20 cellular contexts compared by ENCODE assay signal in the genomic region with DNA sequence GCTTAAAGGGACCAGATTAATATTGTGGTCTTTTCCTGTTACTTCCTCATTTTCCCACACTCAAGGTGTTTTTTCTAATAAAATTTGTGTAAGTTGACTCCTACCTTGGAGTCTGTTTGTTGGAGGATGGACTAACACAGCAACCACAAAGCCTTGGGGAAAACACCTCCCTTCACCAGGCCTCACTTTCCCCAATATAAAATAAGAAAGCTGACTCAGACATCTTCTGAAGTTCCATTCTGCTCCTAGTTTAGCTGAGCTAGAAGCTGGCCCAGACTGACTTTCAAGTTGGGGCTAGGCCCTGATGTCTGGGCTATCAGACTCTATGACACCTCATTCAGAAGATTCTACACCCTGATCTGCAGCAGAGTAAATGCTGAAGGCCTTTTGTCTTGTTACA.
DNase-seq lines count a peak whose midpoint lies in the region; ATAC-seq, FAIRE-seq and TF ChIP-seq lines count a peak whose summit lies in the region.
"Had no signal": no experiment of that assay in that cellular context is flagged by ENCODE, and none has a peak within 500 bp of the region (broad histone marks: within the 10 kb centered on the region; RNA-seq: fewer than 3 reads in every experiment).

No MANE protein-coding gene starts in this region.

- H3K79me2 ChIP-seq in KMS-11 (ENCODE audit: insufficient read depth, low read depth), result no peaks in the 10 kb centered on the region
- H3K79me2 ChIP-seq in GM12878 (ENCODE audit: control insufficient read depth, insufficient read depth, low read length), result no peaks in the 10 kb centered on the region

- FAIRE-seq in GM12878 (lab: Jason Lieb, UNC), result no peak
- FAIRE-seq: K562 had no signal

- no peaks in the 10 kb centered on the region for H4K20me1 ChIP-seq in KMS-11 (ENCODE audit: insufficient read depth)
- no peaks in the 10 kb centered on the region for H4K20me1 ChIP-seq in GM12878 (ENCODE audit: control insufficient read depth, insufficient read depth)
- H4K20me1 ChIP-seq: BLaER1 treated with 17β-estradiol and CSF1 and Interleukin-3, amounts not matched to agents 10 nM and 100 nM had no signal

- TF ChIP-seq RAD21 in GM12878 (IDR thresholded peaks at IDR 0.05; ENCODE audit: insufficient read depth, low read depth, low read length), result no peak

- TF ChIP-seq POLR2A in GM12878 (IDR thresholded peaks at IDR 0.05; ENCODE audit: low read depth, low read length), result no peak

- TF ChIP-seq EP300 in GM12878 (IDR thresholded peaks at IDR 0.05; ENCODE audit: borderline replicate concordance in 1 of 2, control insufficient read depth in 1 of 2, low read depth in 2 of 2, low read length in 2 of 2), result no peak

- H3K27me3 ChIP-seq in KMS-11 (ENCODE audit: insufficient read depth, low read depth) (no peaks in the 10 kb centered on the region), GM12878 (replicated peaks in 1 of 2; ENCODE audit: control insufficient read depth in 2 of 2, insufficient read depth in 2 of 2, low read length in 1 of 2) (no peaks in the 10 kb centered on the region)
- H3K27me3 ChIP-seq: BLaER1 treated with 17β-estradiol and CSF1 and Interleukin-3, amounts not matched to agents 10 nM and 100 nM had no signal

- RAD21 ChIA-PET in GM12878 (lab: Charles Lee; ENCODE audit: unreplicated experiment), result interaction anchor here (0.8 to 2.5 kb wide), 2 partner anchors 12 to 113 kb away, joined by 3 to 7 read pairs; no protein-coding TSS in a partner anchor

- H3K36me3 ChIP-seq in KMS-11 (ENCODE audit: insufficient read depth), result no peaks in the 10 kb centered on the region
- H3K36me3 ChIP-seq in GM12878 (ENCODE audit: control insufficient read depth in 2 of 2, insufficient read depth in 2 of 2, low read length in 1 of 2), result no peaks in the 10 kb centered on the region

- in situ Hi-C loops in GM12878 (cut with MboI), result no loop called here

- H3K27ac ChIP-seq in KMS-11 (peak overlapping the region; percentile 3; the same call in 1 of the 2 replicates), GM12878 (ENCODE audit: control insufficient read depth, insufficient read depth) (no peak overlapping the region)
- H3K27ac ChIP-seq: BLaER1 treated with 17β-estradiol and CSF1 and Interleukin-3, amounts not matched to agents 10 nM and 100 nM had no signal

- no TSS peak for BruUV-seq in GM12878 (replicated peaks; lab: Mats Ljungman, UMichigan)

- H3K4me2 ChIP-seq in KMS-11 (peak overlapping the region; percentile 5; the same call in 1 of the 2 replicates), GM12878 (ENCODE audit: control insufficient read depth, insufficient read depth) (no peak overlapping the region)

- DNase-seq in GM12878 (ENCODE audit: low read depth, low spot score) (no peak), mucosa of gallbladder (ENCODE audit: low spot score) (no peak)
- DNase-seq: CD4-positive, alpha-beta memory T cell; DND-41; GOT3; HCEC 1CT; MV-4-11; NCI-H1417; NCI-H1694 treated with DMSO at 0.1 percent for 48 hours; NCI-H446 treated with DMSO at 0.1 percent for 48 hours; NCI-H526 treated with DMSO at 0.1 percent for 48 hours; PC-3; SHP77 had no signal

- H2AFZ ChIP-seq in KMS-11 (ENCODE audit: low read depth) (no peak overlapping the region), GM12878 (ENCODE audit: control insufficient read depth, low read depth, low read length) (no peak overlapping the region)

- POLR2A ChIA-PET in GM12878 (lab: Charles Lee), result no interaction called here

- H3K4me3 ChIP-seq in KMS-11 (IDR thresholded peaks at IDR 0.05; ENCODE audit: insufficient read depth, low read depth, low read length) (no peak overlapping the region), GM12878 (no peak overlapping the region)
- H3K4me3 ChIP-seq: BLaER1 treated with 17β-estradiol and CSF1 and Interleukin-3, amounts not matched to agents 10 nM and 100 nM; K562 had no signal

- H3K9ac ChIP-seq in KMS-11 (no peak overlapping the region), GM12878 (ENCODE audit: control insufficient read depth, insufficient read depth, low read length) (no peak overlapping the region)
- H3K9ac ChIP-seq: BLaER1 treated with 17β-estradiol and CSF1 and Interleukin-3, amounts not matched to agents 10 nM and 100 nM had no signal

- SMC1A ChIA-PET in GM12878 (lab: Charles Lee; ENCODE audit: uncharacterized antibody, unreplicated experiment), result interaction anchor here (0.7 to 2.0 kb wide), 6 partner anchors 8 to 54 kb away, joined by 3 to 7 read pairs (median 3); no protein-coding TSS in a partner anchor

- ATAC-seq in GM18502 (IDR thresholded peaks at IDR 0.05; ENCODE audit: poor library complexity, unreplicated experiment) (peak; percentile 50), GM19351 (IDR thresholded peaks at IDR 0.05; ENCODE audit: unreplicated experiment) (peak; percentile 47), GM12878 (no peak), GM19455 (IDR thresholded peaks at IDR 0.05; ENCODE audit: unreplicated experiment) (no peak), HG03175 (IDR thresholded peaks at IDR 0.05; ENCODE audit: unreplicated experiment) (no peak)
- ATAC-seq: K562, PC-3 had no signal

- intact Hi-C loops in GM12878 (cut with micrococcal nuclease; ENCODE audit: unreplicated experiment), result no loop called here

- TF ChIP-seq CTCF in KMS-11 (conservative IDR thresholded peaks at IDR 0.05; ENCODE audit: low read depth, low read length) (no peak), GM12878 (IDR thresholded peaks at IDR 0.05 in 2 of 3, conservative IDR thresholded peaks at IDR 0.05 in 1 of 3; ENCODE audit: control insufficient read depth in 2 of 3, extremely low read depth in 1 of 3, insufficient read depth in 1 of 3, low read depth in 3 of 3, low read length in 3 of 3) (no peak)

- H3K9me3 ChIP-seq in GM12878 (replicated peaks; ENCODE audit: control insufficient read depth, insufficient read depth, low read length), result peaks cover 11% of the 10 kb centered on the region

- H3K4me1 ChIP-seq in KMS-11 (ENCODE audit: low read depth, poor library complexity, severe bottlenecking) (peaks cover 36% of the 10 kb centered on the region), GM12878 (ENCODE audit: control insufficient read depth, insufficient read depth, low read length) (peaks cover 15% of the 10 kb centered on the region)

- CTCF ChIA-PET in GM12878 (lab: Yijun Ruan, JAX), result interaction anchor here (1.7 kb wide), 1 partner anchor 10 kb away, joined by 4 read pairs; no protein-coding TSS in a partner anchor

TF ChIP-seq in GM12878, 131 proteins besides CTCF, POLR2A, EP300 and RAD21:
- peak; percentile 53; the same call in 1 of the 2 replicates for TF ChIP-seq RUNX3 (IDR thresholded peaks at IDR 0.05; ENCODE audit: low read length)
- no peak for TF ChIP-seq EGR1 (IDR thresholded peaks at IDR 0.05; ENCODE audit: borderline replicate concordance in 1 of 2, low read depth in 2 of 2, low read length in 2 of 2)
- TF ChIP-seq, protein P1, sequence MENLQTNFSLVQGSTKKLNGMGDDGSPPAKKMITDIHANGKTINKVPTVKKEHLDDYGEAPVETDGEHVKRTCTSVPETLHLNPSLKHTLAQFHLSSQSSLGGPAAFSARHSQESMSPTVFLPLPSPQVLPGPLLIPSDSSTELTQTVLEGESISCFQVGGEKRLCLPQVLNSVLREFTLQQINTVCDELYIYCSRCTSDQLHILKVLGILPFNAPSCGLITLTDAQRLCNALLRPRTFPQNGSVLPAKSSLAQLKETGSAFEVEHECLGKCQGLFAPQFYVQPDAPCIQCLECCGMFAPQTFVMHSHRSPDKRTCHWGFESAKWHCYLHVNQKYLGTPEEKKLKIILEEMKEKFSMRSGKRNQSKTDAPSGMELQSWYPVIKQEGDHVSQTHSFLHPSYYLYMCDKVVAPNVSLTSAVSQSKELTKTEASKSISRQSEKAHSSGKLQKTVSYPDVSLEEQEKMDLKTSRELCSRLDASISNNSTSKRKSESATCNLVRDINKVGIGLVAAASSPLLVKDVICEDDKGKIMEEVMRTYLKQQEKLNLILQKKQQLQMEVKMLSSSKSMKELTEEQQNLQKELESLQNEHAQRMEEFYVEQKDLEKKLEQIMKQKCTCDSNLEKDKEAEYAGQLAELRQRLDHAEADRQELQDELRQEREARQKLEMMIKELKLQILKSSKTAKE (IDR thresholded peaks at IDR 0.05; ENCODE audit: low read depth, poor library complexity, severe bottlenecking), result no peak
- TF ChIP-seq ESRRA (IDR thresholded peaks at IDR 0.05; ENCODE audit: low read length), result no peak

Comparison
In these comparisons a context has a peak if more than half of its experiments do, and no peak if none do; other contexts are left out.
1. ATAC-seq: peak in GM18502 (single experiment) and GM19351 (single experiment); none in GM12878 (single experiment), GM19455 (single experiment) and HG03175 (single experiment).